ENCODE assay signal across 14 cellular contexts in genomic region chr4:24675723-24676122, GRCh38.
"Had no signal": no experiment of that assay in that cellular context is flagged by ENCODE, and none has a peak within 500 bp of the region (broad histone marks: within the 10 kb centered on the region; RNA-seq: fewer than 3 reads in every experiment).

No MANE protein-coding gene starts in this region.

- H3K9me3 ChIP-seq: ascending aorta, gastroesophageal sphincter had no signal

- H3K4me3 ChIP-seq: ascending aorta, gastroesophageal sphincter, heart left ventricle, left lung, spleen had no signal

- H3K36me3 ChIP-seq: ascending aorta, gastroesophageal sphincter, heart left ventricle, left lung, spleen had no signal

- H3K27ac ChIP-seq: ascending aorta, gastroesophageal sphincter, heart left ventricle, left lung, spleen had no signal

- DNase-seq: activated CD4-positive, alpha-beta T cell treated with anti-CD3 and anti-CD28 coated beads, Interleukin-2, amount 50 U/mL, for 48 hours; activated gamma-delta T cell; effector CD4-positive, alpha-beta T cell; heart left ventricle; left lung; midbrain; nephron progenitor cell; occipital lobe; posterior cingulate gyrus; spleen; stimulated activated naive B cell treated with anti-CD40 and anti-IgM and Interleukin-4, amounts not matched to agents 10 μg/mL and 1 μg/mL and 100 μg/mL, for 72 hours had no signal

- H3K27me3 ChIP-seq: ascending aorta, gastroesophageal sphincter, heart left ventricle, left lung had no signal

- H3K4me1 ChIP-seq: ascending aorta, gastroesophageal sphincter, heart left ventricle, left lung, spleen had no signal

- ATAC-seq: esophagus mucosa; gastroesophageal sphincter; heart left ventricle; left lung; stimulated activated naive B cell treated with anti-CD40 and anti-IgM and Interleukin-4, amounts not matched to agents 10 μg/mL and 1 μg/mL and 100 μg/mL, for 72 hours had no signal
